ENCODE assay signal across 8 cellular contexts in the genomic region with DNA sequence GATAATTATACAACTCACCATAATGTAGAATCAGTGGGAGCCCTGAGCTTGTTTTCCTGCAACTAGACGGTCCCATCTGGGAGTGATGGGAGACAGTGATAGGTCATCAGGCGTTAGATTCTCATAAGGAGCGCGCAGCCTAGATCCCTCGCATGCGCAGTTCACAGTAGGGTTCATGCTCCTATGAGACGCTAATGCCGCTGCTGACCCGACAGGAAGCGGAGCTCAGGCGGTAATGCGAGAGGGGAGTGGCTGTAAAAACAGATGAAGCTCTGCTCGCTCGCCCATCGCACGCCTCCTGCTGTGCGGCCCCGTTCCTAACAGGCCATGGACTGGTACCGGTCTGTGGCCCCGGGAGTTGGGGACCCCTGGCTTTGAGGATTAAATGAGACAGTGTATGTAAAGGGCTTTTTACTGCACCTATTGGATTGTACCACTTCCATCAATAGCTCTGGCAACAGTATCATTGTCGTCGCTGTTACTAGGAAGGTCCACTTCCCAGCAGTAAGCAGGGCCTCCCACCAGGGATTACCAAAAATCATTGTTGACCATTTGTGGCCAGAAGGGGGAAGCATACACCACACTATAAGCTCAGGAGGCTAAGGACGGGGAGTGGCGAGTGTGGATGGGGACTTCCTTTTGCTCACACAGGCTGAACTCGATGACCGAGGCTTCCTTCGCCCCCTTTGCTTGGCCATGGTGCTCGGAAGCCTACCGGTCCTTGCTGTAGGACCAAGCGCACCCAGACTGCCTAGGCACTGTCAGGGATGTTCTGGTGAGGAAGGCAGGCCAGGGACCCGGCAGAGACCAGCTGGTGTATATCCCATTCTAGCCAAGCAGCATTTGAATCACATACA. TPM values are rescaled to one million over a fixed set of nuclear protein-coding genes. Genes with fewer than 3 reads are reported as not detected.
DNase-seq lines count a peak whose midpoint lies in the region; ATAC-seq and TF ChIP-seq lines count a peak whose summit lies in the region.

No MANE protein-coding gene starts in this region.

- TF ChIP-seq CTCF in LNCAP (IDR thresholded peaks at IDR 0.05) (peak; percentile 83), RWPE2 (IDR thresholded peaks at IDR 0.05; ENCODE audit: poor library complexity, severe bottlenecking) (peak; percentile 91)

- H3K9me3 ChIP-seq in RWPE2 (ENCODE audit: severe bottlenecking) = no peaks in the 10 kb centered on the region
- no peaks in the 10 kb centered on the region for H3K9me3 ChIP-seq in neuron (ENCODE audit: low read length)
- no peaks in the 10 kb centered on the region for H3K9me3 ChIP-seq in stomach smooth muscle (ENCODE audit: control insufficient read depth in 2 of 2, low read length in 2 of 2)

- peak overlapping the region; percentile 13 for H2AFZ ChIP-seq in neuron (ENCODE audit: low read depth, low read length)

- H3K4me3 ChIP-seq in RWPE2 (ENCODE audit: severe bottlenecking) (peak overlapping the region; percentile 28), neuron (ENCODE audit: low read length) (peak overlapping the region; percentile 24), stomach smooth muscle (ENCODE audit: low read length in 2 of 2) (peak overlapping the region; percentile 51 to 76)

- H3K27ac ChIP-seq in RWPE2 (ENCODE audit: poor library complexity, severe bottlenecking) (peak overlapping the region; percentile 59), stomach smooth muscle (ENCODE audit: low read length) (peak overlapping the region; percentile 60)

- peak; percentile 95 for DNase-seq in EL
- DNase-seq in H4 (ENCODE audit: low spot score) = peak; percentile 88
- peak; percentile 93 for DNase-seq in RWPE2 (ENCODE audit: low spot score)
- peak; percentile 40 for DNase-seq in activated gamma-delta T cell treated with anti-CD3 and anti-CD28 coated beads, Interleukin-2, amount 50 U/mL, for 16 hours (ENCODE audit: low read depth)
- DNase-seq in foreskin melanocyte = peak; percentile 91

- H3K4me1 ChIP-seq in RWPE2 (ENCODE audit: insufficient read depth, poor library complexity, severe bottlenecking) (peaks cover 5% of the 10 kb centered on the region), neuron (ENCODE audit: insufficient read depth, low read length) (peaks cover 3% of the 10 kb centered on the region), stomach smooth muscle (ENCODE audit: control insufficient read depth, insufficient read depth, low read length) (peaks cover 6% of the 10 kb centered on the region)

- peak overlapping the region; percentile 25 to 76 for H3K9ac ChIP-seq in stomach smooth muscle (ENCODE audit: low read length in 2 of 2)

- ATAC-seq in RWPE2 (ENCODE audit: low read depth) = peak; percentile 90

- no peaks in the 10 kb centered on the region for H3K36me3 ChIP-seq in RWPE2 (ENCODE audit: low read depth)
- H3K36me3 ChIP-seq in neuron (ENCODE audit: insufficient read depth, low read length) = no peaks in the 10 kb centered on the region
- no peaks in the 10 kb centered on the region for H3K36me3 ChIP-seq in stomach smooth muscle (ENCODE audit: control insufficient read depth in 2 of 2, insufficient read depth in 2 of 2, low read length in 2 of 2)

- no peaks in the 10 kb centered on the region for H3K27me3 ChIP-seq in RWPE2 (ENCODE audit: insufficient read depth, poor library complexity, severe bottlenecking)
- H3K27me3 ChIP-seq in neuron (ENCODE audit: insufficient read depth, low read length) = peaks cover 4% of the 10 kb centered on the region
- no peaks in the 10 kb centered on the region for H3K27me3 ChIP-seq in stomach smooth muscle (ENCODE audit: control insufficient read depth in 1 of 2, insufficient read depth in 2 of 2, low read length in 2 of 2)

RNA-seq across cellular contexts. Expression of gene AKR1B1, which starts 26.4 kb away (rescaled TPM):
- 261 and 288 TPM in 2 replicates for total RNA-seq in H4 (2014; rRNA removed; shearing (Covaris generic))

Comparison
In these comparisons a context has a peak if more than half of its experiments do, and no peak if none do; other contexts are left out.
1. Peak in every context shown above with its lines: DNase-seq, ATAC-seq, H3K4me3 ChIP-seq and H3K27ac ChIP-seq.
2. DNase-seq: peak in every context shown above with its lines; median percentile 95 in EL; 93 in RWPE2; 91 in foreskin melanocyte; 88 in H4; 40 in activated gamma-delta T cell treated with anti-CD3 and anti-CD28 coated beads, Interleukin-2, amount 50 U/mL, for 16 hours.